In the genomic region with DNA sequence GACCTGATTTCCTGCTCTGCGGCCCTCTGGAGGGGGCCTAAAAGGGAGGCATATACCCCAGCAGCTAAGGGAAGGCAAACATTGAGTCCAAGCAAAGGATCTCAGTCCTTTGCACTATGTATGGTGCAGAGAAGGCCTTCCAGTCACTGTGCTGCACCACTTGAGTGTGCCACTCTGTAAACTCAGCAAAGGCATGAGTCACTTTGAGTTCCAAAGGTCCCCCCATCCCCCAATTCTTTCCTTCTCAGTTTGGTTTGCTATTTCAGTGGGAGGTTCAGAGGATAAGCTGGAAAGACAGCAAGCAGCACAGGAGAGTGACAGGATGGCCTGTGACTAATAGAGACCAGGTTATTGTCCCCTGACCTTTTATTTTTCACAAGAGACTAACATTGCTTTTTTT, we compare ENCODE assay signal across 12 cellular contexts.
DNase-seq lines count a peak whose midpoint lies in the region; ATAC-seq and TF ChIP-seq lines count a peak whose summit lies in the region.
"Had no signal": no experiment of that assay in that cellular context is flagged by ENCODE, and none has a peak within 500 bp of the region (broad histone marks: within the 10 kb centered on the region; RNA-seq: fewer than 3 reads in every experiment).

No MANE protein-coding gene starts in this region.

- no peaks in the 10 kb centered on the region for H3K36me3 Mint-ChIP-seq in activated CD8-positive, alpha-beta T cell treated with anti-CD3 and anti-CD28 coated beads for 36 hours (ENCODE audit: low read depth)
- H3K36me3 Mint-ChIP-seq in activated CD8-positive, alpha-beta T cell treated with anti-CD3 and anti-CD28 coated beads, Interleukin-2, amount 10 ng/mL, durations not matched to agents 7 days and 5 days (ENCODE audit: low read depth): no peaks in the 10 kb centered on the region
- H3K36me3 Mint-ChIP-seq: natural killer cell treated with Interleukin-12 subunit alpha and Interleukin-12 subunit beta and Interleukin-15 and Interleukin-18, amount 100 ng/mL, for 72 hours had no signal

- DNase-seq in activated CD8-positive, alpha-beta T cell treated with anti-CD3 and anti-CD28 coated beads for 36 hours: no peak
- no peak for DNase-seq in activated CD8-positive, alpha-beta T cell treated with anti-CD3 and anti-CD28 coated beads, Interleukin-2, amount 10 ng/mL, durations not matched to agents 7 days and 5 days
- DNase-seq in SW480 (ENCODE audit: low spot score) (peak; percentile 75), glomerular visceral epithelial cell (ENCODE audit: extremely low spot score) (peak; percentile 36), stromal cell of bone marrow (ENCODE audit: low read depth) (peak; percentile 18), G401 (ENCODE audit: low spot score) (no peak), hepatic stellate cell (ENCODE audit: low spot score) (no peak), activated gamma-delta T cell (lab: John Stamatoyannopoulos, UW) (no peak)
- DNase-seq: cerebellar nuclear complex, GF-D8, NCI-H1436 treated with DMSO at 0.1 percent for 48 hours had no signal

- ATAC-seq in activated CD8-positive, alpha-beta T cell treated with anti-CD3 and anti-CD28 coated beads for 36 hours: peak; percentile 34
- ATAC-seq in activated CD8-positive, alpha-beta T cell treated with anti-CD3 and anti-CD28 coated beads, Interleukin-2, amount 10 ng/mL, durations not matched to agents 7 days and 5 days: no peak
- ATAC-seq: natural killer cell treated with Interleukin-12 subunit alpha and Interleukin-12 subunit beta and Interleukin-15 and Interleukin-18, amount 100 ng/mL, for 72 hours had no signal

- CTCF ChIA-PET in activated CD8-positive, alpha-beta T cell treated with anti-CD3 and anti-CD28 coated beads for 36 hours (lab: Charles Lee): interaction anchor here (1.2 kb wide), 1 partner anchor 16 kb away, joined by 5 read pairs; no protein-coding TSS in a partner anchor
- CTCF ChIA-PET in activated CD8-positive, alpha-beta T cell treated with anti-CD3 and anti-CD28 coated beads, Interleukin-2, amount 10 ng/mL, durations not matched to agents 7 days and 5 days (lab: Charles Lee): interaction anchor here (1.2 kb wide), 1 partner anchor 16 kb away, joined by 3 read pairs; no protein-coding TSS in a partner anchor

- H3K4me3 Mint-ChIP-seq in activated CD8-positive, alpha-beta T cell treated with anti-CD3 and anti-CD28 coated beads for 36 hours: no peak overlapping the region
- no peak overlapping the region for H3K4me3 Mint-ChIP-seq in activated CD8-positive, alpha-beta T cell treated with anti-CD3 and anti-CD28 coated beads, Interleukin-2, amount 10 ng/mL, durations not matched to agents 7 days and 5 days
- H3K4me3 Mint-ChIP-seq: natural killer cell treated with Interleukin-12 subunit alpha and Interleukin-12 subunit beta and Interleukin-15 and Interleukin-18, amount 100 ng/mL, for 72 hours had no signal

- no peak overlapping the region for H3K27ac Mint-ChIP-seq in activated CD8-positive, alpha-beta T cell treated with anti-CD3 and anti-CD28 coated beads for 36 hours
- H3K27ac Mint-ChIP-seq in activated CD8-positive, alpha-beta T cell treated with anti-CD3 and anti-CD28 coated beads, Interleukin-2, amount 10 ng/mL, durations not matched to agents 7 days and 5 days: no peak overlapping the region
- H3K27ac Mint-ChIP-seq: natural killer cell treated with Interleukin-12 subunit alpha and Interleukin-12 subunit beta and Interleukin-15 and Interleukin-18, amount 100 ng/mL, for 72 hours had no signal

- no peak for TF ChIP-seq CTCF in activated CD8-positive, alpha-beta T cell treated with anti-CD3 and anti-CD28 coated beads for 36 hours (IDR thresholded peaks at IDR 0.05)

- H3K9me3 Mint-ChIP-seq in activated CD8-positive, alpha-beta T cell treated with anti-CD3 and anti-CD28 coated beads for 36 hours: no peaks in the 10 kb centered on the region
- H3K9me3 Mint-ChIP-seq in activated CD8-positive, alpha-beta T cell treated with anti-CD3 and anti-CD28 coated beads, Interleukin-2, amount 10 ng/mL, durations not matched to agents 7 days and 5 days (ENCODE audit: insufficient read depth): no peaks in the 10 kb centered on the region
- H3K9me3 Mint-ChIP-seq: natural killer cell treated with Interleukin-12 subunit alpha and Interleukin-12 subunit beta and Interleukin-15 and Interleukin-18, amount 100 ng/mL, for 72 hours had no signal

- H3K4me1 Mint-ChIP-seq in activated CD8-positive, alpha-beta T cell treated with anti-CD3 and anti-CD28 coated beads for 36 hours (ENCODE audit: low read depth): no peaks in the 10 kb centered on the region
- H3K4me1 Mint-ChIP-seq in activated CD8-positive, alpha-beta T cell treated with anti-CD3 and anti-CD28 coated beads, Interleukin-2, amount 10 ng/mL, durations not matched to agents 7 days and 5 days (ENCODE audit: low read depth): no peaks in the 10 kb centered on the region

- no peaks in the 10 kb centered on the region for H3K27me3 Mint-ChIP-seq in activated CD8-positive, alpha-beta T cell treated with anti-CD3 and anti-CD28 coated beads for 36 hours
- peaks cover 4% of the 10 kb centered on the region for H3K27me3 Mint-ChIP-seq in activated CD8-positive, alpha-beta T cell treated with anti-CD3 and anti-CD28 coated beads, Interleukin-2, amount 10 ng/mL, durations not matched to agents 7 days and 5 days (ENCODE audit: low read depth)

- in situ Hi-C loops in G401 (cut with HindIII; ENCODE audit: low sequenced_read_pairs): no loop called here

- intact Hi-C loops in activated CD8-positive, alpha-beta T cell treated with anti-CD3 and anti-CD28 coated beads for 36 hours (cut with micrococcal nuclease): no loop called here

- POLR2A ChIA-PET in activated CD8-positive, alpha-beta T cell treated with anti-CD3 and anti-CD28 coated beads for 36 hours (lab: Charles Lee): no interaction called here
- POLR2A ChIA-PET in activated CD8-positive, alpha-beta T cell treated with anti-CD3 and anti-CD28 coated beads, Interleukin-2, amount 10 ng/mL, durations not matched to agents 7 days and 5 days (lab: Charles Lee): no interaction called here

Comparison
In these comparisons a context has a peak if more than half of its experiments do, and no peak if none do; other contexts are left out.
1. DNase-seq: peak in SW480 (single experiment), glomerular visceral epithelial cell (single experiment) and stromal cell of bone marrow (single experiment); none in activated CD8-positive, alpha-beta T cell treated with anti-CD3 and anti-CD28 coated beads for 36 hours (single experiment), activated CD8-positive, alpha-beta T cell treated with anti-CD3 and anti-CD28 coated beads, Interleukin-2, amount 10 ng/mL, durations not matched to agents 7 days and 5 days (single experiment), G401 (single experiment), hepatic stellate cell (single experiment) and activated gamma-delta T cell (single experiment).